8 cellular contexts compared by ENCODE assay signal in genomic region chr3:194141415-194142155, GRCh38.
DNase-seq lines count a peak whose midpoint lies in the region; ATAC-seq and TF ChIP-seq lines count a peak whose summit lies in the region.

No MANE protein-coding gene starts in this region.

- TF ChIP-seq CTCF in GM13977 (IDR thresholded peaks at IDR 0.05; ENCODE audit: extremely low read depth, insufficient read depth, missing control alignments), result no peak

- ATAC-seq in HG02870 (IDR thresholded peaks at IDR 0.05; ENCODE audit: unreplicated experiment), result peak; percentile 41
- ATAC-seq in GM19324 (IDR thresholded peaks at IDR 0.05; ENCODE audit: low FRiP score, unreplicated experiment), result no peak

- in situ Hi-C loops in GM13977 (cut with MboI; ENCODE audit: low pct_unique_long_range_greater_than_20kb, low sequenced_read_pairs, unreplicated experiment), result loop anchor here (5.0 kb wide), 1 partner anchor 176 kb away; no protein-coding TSS in a partner anchor

- DNase-seq in GM13977 (ENCODE audit: low spot score) (peak; percentile 91), NCI-H2171 (lab: John Stamatoyannopoulos, UW) (peak; percentile 80), cortex of kidney (lab: John Stamatoyannopoulos, UW) (peak; percentile 51), left kidney (ENCODE audit: low read depth, low spot score) (peak; percentile 97)
- peak; percentile 79 for DNase-seq in activated CD4-positive, alpha-beta T cell treated with anti-CD3 and anti-CD28 coated beads for 48 hours
- DNase-seq in stimulated activated CD4-positive, alpha-beta T cell treated with anti-CD3 and anti-CD28 coated beads, Interleukin-1b, Interleukin-23, amount 100 ng/mL, for 4 hours (ENCODE audit: low read depth in 2 of 2), result peak; percentile 67 to 73
